11 cellular contexts compared by ENCODE assay signal in genomic region chr3:15512173-15512572, GRCh38. TPM values are rescaled to one million over a fixed set of nuclear protein-coding genes. Genes with fewer than 3 reads are reported as not detected.
DNase-seq lines count a peak whose midpoint lies in the region; ATAC-seq, FAIRE-seq and TF ChIP-seq lines count a peak whose summit lies in the region.
"Had no signal": no experiment of that assay in that cellular context is flagged by ENCODE, and none has a peak within 500 bp of the region (broad histone marks: within the 10 kb centered on the region; RNA-seq: fewer than 3 reads in every experiment).

No MANE protein-coding gene starts in this region.

- CTCF ChIA-PET in mammary epithelial cell (lab: Charles Lee; ENCODE audit: low non-redundant PET) = no interaction called here

- peaks cover 0 to 2% (median 0%) of the 10 kb centered on the region in 6 donors for H3K9me3 Mint-ChIP-seq in immature natural killer cell

- no peak for ATAC-seq in GM18867 (IDR thresholded peaks at IDR 0.05; ENCODE audit: unreplicated experiment)

- peak overlapping the region; percentile 1 for H2AFZ ChIP-seq in mammary epithelial cell (ENCODE audit: low read depth, low read length)

- H3K4me3 ChIP-seq in mammary epithelial cell (replicated peaks in 1 of 3; ENCODE audit: insufficient read depth in 1 of 3, low read depth in 2 of 3, low read length in 3 of 3) = no peak overlapping the region
- no peak overlapping the region for H3K4me3 ChIP-seq in breast epithelium

- H3K27ac ChIP-seq in mammary epithelial cell (ENCODE audit: insufficient read depth, low read depth, low read length) (no peak overlapping the region), breast epithelium (no peak overlapping the region)
- H3K27ac ChIP-seq: KMS-11 had no signal

- H3K9me3 ChIP-seq in mammary epithelial cell (replicated peaks; ENCODE audit: insufficient read depth, low read length) = no peaks in the 10 kb centered on the region
- no peaks in the 10 kb centered on the region for H3K9me3 ChIP-seq in breast epithelium

- no peaks in the 10 kb centered on the region for H4K20me1 ChIP-seq in mammary epithelial cell (ENCODE audit: insufficient read depth, low read length)

- TF ChIP-seq CTCF in mammary epithelial cell (conservative IDR thresholded peaks at IDR 0.05 in 1 of 2, IDR thresholded peaks at IDR 0.05 in 1 of 2; ENCODE audit: extremely low read depth in 1 of 2, insufficient read depth in 1 of 2, low read depth in 1 of 2, low read length in 2 of 2) (no peak), breast epithelium (IDR thresholded peaks at IDR 0.05) (no peak)

- 10% methylated on average over 8 of the region's 10 CpGs for WGBS in mammary epithelial cell (ENCODE audit: low coverage, missing lambda C conversion rate)

- H3K4me3 Mint-ChIP-seq in immature natural killer cell = no peak overlapping the region

- H3K4me2 ChIP-seq in mammary epithelial cell (ENCODE audit: insufficient read depth, low read depth, low read length) = no peak overlapping the region
- H3K4me2 ChIP-seq: KMS-11 had no signal

- H3K36me3 ChIP-seq in mammary epithelial cell (ENCODE audit: insufficient read depth, low read length) = no peaks in the 10 kb centered on the region
- no peaks in the 10 kb centered on the region for H3K36me3 ChIP-seq in breast epithelium

- intact Hi-C loops in mammary epithelial cell (cut with micrococcal nuclease) = no loop called here
- intact Hi-C loops in breast epithelium (cut with DNase I; ENCODE audit: low total_unique reads) = no loop called here

- FAIRE-seq in H54 (lab: Jason Lieb, UNC) = no peak
- FAIRE-seq: GM12891 had no signal

- in situ Hi-C loops in mammary epithelial cell (cut with MboI; ENCODE audit: low sequenced_read_pairs in 2 of 2) = no loop called here

- H3K79me2 ChIP-seq in mammary epithelial cell (ENCODE audit: insufficient read depth, low read length) = no peaks in the 10 kb centered on the region

- TF ChIP-seq POLR2A in breast epithelium (IDR thresholded peaks at IDR 0.05) = no peak
- no peak for TF ChIP-seq POLR2A in H54 (IDR thresholded peaks at IDR 0.05; ENCODE audit: low read depth, low read length)

- no peaks in the 10 kb centered on the region for H3K27me3 Mint-ChIP-seq in immature natural killer cell (ENCODE audit: low read depth in 3 of 3)

- dilution Hi-C loops in mammary epithelial cell (cut with HindIII; ENCODE audit: low sequenced_read_pairs) = no loop called here

- no peaks in the 10 kb centered on the region for H3K4me1 ChIP-seq in mammary epithelial cell (ENCODE audit: insufficient read depth, low read length)
- no peaks in the 10 kb centered on the region for H3K4me1 ChIP-seq in breast epithelium

- no peak for DNase-seq in mammary epithelial cell
- no peak for DNase-seq in breast epithelium (ENCODE audit: low spot score in 2 of 2)
- DNase-seq in amygdala (lab: John Stamatoyannopoulos, UW) = peak in 36 of 56 donors; percentile 2 to 79 (median 35)
- no peak for DNase-seq in immature natural killer cell
- DNase-seq in ureter (ENCODE audit: low spot score) = peak; percentile 48
- DNase-seq in H54 (ENCODE audit: insufficient read length, low spot score) = no peak
- DNase-seq in central memory CD4-positive, alpha-beta T cell = no peak
- DNase-seq: activated T-cell treated with anti-CD3 and anti-CD28 coated beads, Interleukin-2, amount 50 U/mL, for 1 hour had no signal

- peaks cover 0 to 4% (median 3%) of the 10 kb centered on the region in 3 donors for H3K36me3 Mint-ChIP-seq in immature natural killer cell

- H3K27me3 ChIP-seq in mammary epithelial cell (ENCODE audit: insufficient read depth, low read length) (no peaks in the 10 kb centered on the region), breast epithelium (no peaks in the 10 kb centered on the region)

- no TSS peak for BruUV-seq in mammary epithelial cell (replicated peaks; lab: Mats Ljungman, UMichigan)

- H3K9ac ChIP-seq in mammary epithelial cell (ENCODE audit: insufficient read depth, low read length) = no peak overlapping the region
- H3K9ac ChIP-seq: KMS-11 had no signal

- peak overlapping the region in 5 of 6 donors; percentile 0 to 80 (median 52) for H3K27ac Mint-ChIP-seq in immature natural killer cell

- H3K4me1 Mint-ChIP-seq in immature natural killer cell = peaks cover 40 to 56% of the 10 kb centered on the region in 2 donors

RNA-seq across cellular contexts. Expression of gene COLQ, which starts 9.3 kb away (rescaled TPM):
- total RNA-seq in mammary epithelial cell (under 1 TPM; 0.33 TPM), breast epithelium (1 to 10 TPM; 1.8 to 3.3 (median 1.9) TPM), ureter (6.1 TPM)
- polyA plus RNA-seq in mammary epithelial cell (0.11 TPM), immature natural killer cell (10 to 100 TPM; 13.3 to 27.8 (median 18.8) TPM)
- polyA minus RNA-seq in mammary epithelial cell = not detected

Comparison
In these comparisons a context has a peak if more than half of its experiments do, and no peak if none do; other contexts are left out.
1. DNase-seq: peak in amygdala (36 of 56) and ureter (single experiment); none in mammary epithelial cell (single experiment), breast epithelium (0 of 2), immature natural killer cell (0 of 3), H54 (single experiment) and central memory CD4-positive, alpha-beta T cell (single experiment).